8 cellular contexts compared by ENCODE assay signal in the genomic region with DNA sequence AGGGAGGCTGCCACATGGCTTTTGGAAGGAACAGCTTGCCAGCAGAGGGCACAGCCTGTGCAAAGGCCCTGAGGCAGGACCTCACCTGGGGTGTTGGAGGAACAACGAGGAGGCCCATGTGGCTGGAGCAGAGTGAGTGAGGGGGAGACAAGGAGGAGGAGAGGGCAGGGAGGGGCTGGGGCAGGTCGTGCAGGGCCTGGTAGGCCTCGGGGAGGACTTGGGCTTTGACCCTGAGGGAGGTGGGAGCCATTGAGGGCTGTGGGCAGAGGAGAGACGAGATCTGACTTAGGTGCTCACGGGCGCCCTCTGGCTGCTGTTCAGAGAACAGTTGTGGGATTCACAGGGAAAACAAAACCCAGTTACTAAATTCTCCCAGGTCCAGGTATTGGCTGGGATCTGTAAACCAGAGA. TPM values are rescaled to one million over a fixed set of nuclear protein-coding genes. Genes with fewer than 3 reads are reported as not detected.
DNase-seq lines count a peak whose midpoint lies in the region; ATAC-seq and TF ChIP-seq lines count a peak whose summit lies in the region.

No MANE protein-coding gene starts in this region.

- no peak for ATAC-seq in activated CD8-positive, alpha-beta T cell treated with anti-CD3 and anti-CD28 coated beads for 36 hours
- no peak for ATAC-seq in stimulated activated effector memory CD8-positive, alpha-beta T cell treated with anti-CD3 and anti-CD28 coated beads, Interleukin-12 subunit alpha, Interleukin-12 subunit beta, amount 100 ng/mL, for 72 hours
- no peak for ATAC-seq in HG02981 (IDR thresholded peaks at IDR 0.05; ENCODE audit: unreplicated experiment)
- ATAC-seq in HG02973 (IDR thresholded peaks at IDR 0.05; ENCODE audit: unreplicated experiment): no peak
- ATAC-seq in HG02642 (IDR thresholded peaks at IDR 0.05; ENCODE audit: poor library complexity, unreplicated experiment): no peak

- TF ChIP-seq CTCF in HL-60 (IDR thresholded peaks at IDR 0.05; ENCODE audit: insufficient read depth, low read length): peak; percentile 30
- peak; percentile 81 for TF ChIP-seq CTCF in activated CD8-positive, alpha-beta T cell treated with anti-CD3 and anti-CD28 coated beads for 36 hours (IDR thresholded peaks at IDR 0.05)

- DNase-seq in COLO668 (lab: John Stamatoyannopoulos, UW; ENCODE audit: unreplicated experiment) (peak; percentile 34), HL-60 (ENCODE audit: low read depth in 1 of 2, low spot score in 1 of 2) (peak in 1 of 2 experiments; percentile 15), glomerular visceral epithelial cell (ENCODE audit: extremely low spot score) (peak; percentile 17)
- peak; percentile 58 for DNase-seq in activated CD8-positive, alpha-beta T cell treated with anti-CD3 and anti-CD28 coated beads for 36 hours
- DNase-seq in stimulated activated effector memory CD8-positive, alpha-beta T cell treated with anti-CD3 and anti-CD28 coated beads, Interleukin-12 subunit alpha, Interleukin-12 subunit beta, amount 100 ng/mL, for 72 hours (ENCODE audit: low spot score in 2 of 2): peak; percentile 11 to 58

- H3K9me3 Mint-ChIP-seq in activated CD8-positive, alpha-beta T cell treated with anti-CD3 and anti-CD28 coated beads for 36 hours: peaks cover 6% of the 10 kb centered on the region
- peaks cover 3% of the 10 kb centered on the region for H3K9me3 Mint-ChIP-seq in stimulated activated effector memory CD8-positive, alpha-beta T cell treated with anti-CD3 and anti-CD28 coated beads, Interleukin-12 subunit alpha, Interleukin-12 subunit beta, amount 100 ng/mL, for 72 hours

- H3K27ac Mint-ChIP-seq in activated CD8-positive, alpha-beta T cell treated with anti-CD3 and anti-CD28 coated beads for 36 hours: no peak overlapping the region
- H3K27ac Mint-ChIP-seq in stimulated activated effector memory CD8-positive, alpha-beta T cell treated with anti-CD3 and anti-CD28 coated beads, Interleukin-12 subunit alpha, Interleukin-12 subunit beta, amount 100 ng/mL, for 72 hours: no peak overlapping the region

- H3K36me3 Mint-ChIP-seq in activated CD8-positive, alpha-beta T cell treated with anti-CD3 and anti-CD28 coated beads for 36 hours (ENCODE audit: low read depth): no peaks in the 10 kb centered on the region
- no peaks in the 10 kb centered on the region for H3K36me3 Mint-ChIP-seq in stimulated activated effector memory CD8-positive, alpha-beta T cell treated with anti-CD3 and anti-CD28 coated beads, Interleukin-12 subunit alpha, Interleukin-12 subunit beta, amount 100 ng/mL, for 72 hours

- POLR2A ChIA-PET in activated CD8-positive, alpha-beta T cell treated with anti-CD3 and anti-CD28 coated beads for 36 hours (lab: Charles Lee): no interaction called here

- H3K27ac ChIP-seq in HL-60 (replicated peaks): no peak overlapping the region

- intact Hi-C loops in activated CD8-positive, alpha-beta T cell treated with anti-CD3 and anti-CD28 coated beads for 36 hours (cut with micrococcal nuclease): no loop called here

- no peak overlapping the region for H3K4me3 Mint-ChIP-seq in activated CD8-positive, alpha-beta T cell treated with anti-CD3 and anti-CD28 coated beads for 36 hours
- no peak overlapping the region for H3K4me3 Mint-ChIP-seq in stimulated activated effector memory CD8-positive, alpha-beta T cell treated with anti-CD3 and anti-CD28 coated beads, Interleukin-12 subunit alpha, Interleukin-12 subunit beta, amount 100 ng/mL, for 72 hours

- no peak overlapping the region for H3K4me3 ChIP-seq in HL-60 (replicated peaks; ENCODE audit: insufficient read depth, low read length)

- peaks cover 29% of the 10 kb centered on the region for H3K27me3 Mint-ChIP-seq in activated CD8-positive, alpha-beta T cell treated with anti-CD3 and anti-CD28 coated beads for 36 hours

- peaks cover 17% of the 10 kb centered on the region for H3K27me3 ChIP-seq in HL-60 (ENCODE audit: insufficient read depth, poor library complexity, severe bottlenecking)

- CTCF ChIA-PET in activated CD8-positive, alpha-beta T cell treated with anti-CD3 and anti-CD28 coated beads for 36 hours (lab: Charles Lee): interaction anchor here (1.2 kb wide), 1 partner anchor 13 kb away, joined by 3 read pairs; no protein-coding TSS in a partner anchor

- no peaks in the 10 kb centered on the region for H3K4me1 Mint-ChIP-seq in activated CD8-positive, alpha-beta T cell treated with anti-CD3 and anti-CD28 coated beads for 36 hours (ENCODE audit: low read depth)
- no peaks in the 10 kb centered on the region for H3K4me1 Mint-ChIP-seq in stimulated activated effector memory CD8-positive, alpha-beta T cell treated with anti-CD3 and anti-CD28 coated beads, Interleukin-12 subunit alpha, Interleukin-12 subunit beta, amount 100 ng/mL, for 72 hours

RNA-seq across cellular contexts. Expression of gene ZNRF4, which starts 25.2 kb away (rescaled TPM):
- total RNA-seq in activated CD8-positive, alpha-beta T cell treated with anti-CD3 and anti-CD28 coated beads for 36 hours: not detected
